Comparison of ENCODE assay signal across 13 cellular contexts in the genomic region with DNA sequence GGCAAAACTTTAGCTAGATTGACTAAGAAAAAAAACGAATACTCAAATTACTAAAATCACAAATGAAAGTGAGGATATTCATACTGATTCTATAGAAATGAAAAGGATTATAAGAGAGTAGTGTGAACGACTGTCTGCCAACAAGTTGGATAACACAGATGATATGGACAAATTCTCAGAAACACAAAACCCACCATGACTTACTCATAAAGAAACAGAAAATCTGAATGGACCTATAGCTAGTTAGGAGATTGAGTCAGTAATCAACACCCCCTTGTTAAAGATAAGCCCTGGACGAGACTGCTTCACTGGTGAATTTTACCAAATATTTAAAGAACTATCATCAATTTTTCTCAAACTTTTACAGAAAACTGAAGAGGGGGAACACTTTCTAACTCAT.
DNase-seq lines count a peak whose midpoint lies in the region; ATAC-seq and TF ChIP-seq lines count a peak whose summit lies in the region.
"Had no signal": no experiment of that assay in that cellular context is flagged by ENCODE, and none has a peak within 500 bp of the region (broad histone marks: within the 10 kb centered on the region; RNA-seq: fewer than 3 reads in every experiment).

No MANE protein-coding gene starts in this region.

- no peak for TF ChIP-seq POLR2A in body of pancreas (IDR thresholded peaks at IDR 0.05)

- in situ Hi-C loops in GM13977 (cut with MboI; ENCODE audit: low pct_unique_long_range_greater_than_20kb, low sequenced_read_pairs, unreplicated experiment): no loop called here

- H3K4me3 Mint-ChIP-seq in activated T-helper 1 cell treated with anti-CD3 and anti-CD28 coated beads, Interleukin-12 subunit alpha, Interleukin-12 subunit beta, Interleukin-2, Interleukin-4 antibody, amounts not matched to agents 30 ng/mL and 10 ng/mL and 1 ng/mL, durations not matched to agents 14 hours and 24 hours and 36 hours: peak overlapping the region; percentile 17
- H3K4me3 Mint-ChIP-seq: memory B cell, WTC11 had no signal

- intact Hi-C loops in activated T-helper 1 cell treated with anti-CD3 and anti-CD28 coated beads, Interleukin-12 subunit alpha, Interleukin-12 subunit beta, Interleukin-2, Interleukin-4 antibody, amounts not matched to agents 30 ng/mL and 10 ng/mL and 1 ng/mL, durations not matched to agents 14 hours and 24 hours and 36 hours (cut with micrococcal nuclease): loop anchor here (1.0 to 10.0 kb wide), 4 partner anchors 29 to 1951 kb away; no protein-coding TSS in a partner anchor
- intact Hi-C loops in body of pancreas (cut with DNase I): no loop called here

- H3K4me1 Mint-ChIP-seq in activated T-helper 1 cell treated with anti-CD3 and anti-CD28 coated beads, Interleukin-12 subunit alpha, Interleukin-12 subunit beta, Interleukin-2, Interleukin-4 antibody, amounts not matched to agents 30 ng/mL and 10 ng/mL and 1 ng/mL, durations not matched to agents 14 hours and 24 hours and 36 hours (ENCODE audit: low read depth): peaks cover 21% of the 10 kb centered on the region

- H3K36me3 ChIP-seq in body of pancreas (replicated peaks in 1 of 2; ENCODE audit: insufficient read depth in 1 of 2, low read depth in 2 of 2): no peaks in the 10 kb centered on the region

- no peak for DNase-seq in activated T-helper 1 cell treated with anti-CD3 and anti-CD28 coated beads, Interleukin-12 subunit alpha, Interleukin-12 subunit beta, Interleukin-2, Interleukin-4 antibody, amounts not matched to agents 30 ng/mL and 10 ng/mL and 1 ng/mL, durations not matched to agents 14 hours and 24 hours and 36 hours (ENCODE audit: low spot score)
- DNase-seq in DMS79 treated with DMSO at 0.1 percent for 48 hours (lab: John Stamatoyannopoulos, UW) (no peak), body of pancreas (no peak), GM13977 (ENCODE audit: low spot score) (no peak)
- DNase-seq: COR-L47; effector memory CD4-positive, alpha-beta T cell; NCI-H2029; trophoblast cell had no signal

- H3K4me1 ChIP-seq in body of pancreas: no peaks in the 10 kb centered on the region

- TF ChIP-seq CTCF in body of pancreas (IDR thresholded peaks at IDR 0.05): no peak
- TF ChIP-seq CTCF in GM13977 (IDR thresholded peaks at IDR 0.05; ENCODE audit: extremely low read depth, insufficient read depth, missing control alignments): no peak

- ATAC-seq in GM18873 (IDR thresholded peaks at IDR 0.05; ENCODE audit: low FRiP score, unreplicated experiment) (peak; percentile 42), GM21390 (IDR thresholded peaks at IDR 0.05; ENCODE audit: unreplicated experiment) (peak; percentile 63), HG03039 (IDR thresholded peaks at IDR 0.05; ENCODE audit: unreplicated experiment) (peak; percentile 72), body of pancreas (no peak)
- ATAC-seq: WTC11 had no signal

- H3K27me3 ChIP-seq in body of pancreas: no peaks in the 10 kb centered on the region

- H3K9me3 Mint-ChIP-seq in activated T-helper 1 cell treated with anti-CD3 and anti-CD28 coated beads, Interleukin-12 subunit alpha, Interleukin-12 subunit beta, Interleukin-2, Interleukin-4 antibody, amounts not matched to agents 30 ng/mL and 10 ng/mL and 1 ng/mL, durations not matched to agents 14 hours and 24 hours and 36 hours: peaks cover 22% of the 10 kb centered on the region

- H3K9me3 ChIP-seq in body of pancreas: no peaks in the 10 kb centered on the region

- peaks cover 13% of the 10 kb centered on the region for H3K27me3 Mint-ChIP-seq in activated T-helper 1 cell treated with anti-CD3 and anti-CD28 coated beads, Interleukin-12 subunit alpha, Interleukin-12 subunit beta, Interleukin-2, Interleukin-4 antibody, amounts not matched to agents 30 ng/mL and 10 ng/mL and 1 ng/mL, durations not matched to agents 14 hours and 24 hours and 36 hours (ENCODE audit: insufficient read depth)

- peak overlapping the region; percentile 85 for H3K27ac Mint-ChIP-seq in activated T-helper 1 cell treated with anti-CD3 and anti-CD28 coated beads, Interleukin-12 subunit alpha, Interleukin-12 subunit beta, Interleukin-2, Interleukin-4 antibody, amounts not matched to agents 30 ng/mL and 10 ng/mL and 1 ng/mL, durations not matched to agents 14 hours and 24 hours and 36 hours
- H3K27ac Mint-ChIP-seq: memory B cell, WTC11 had no signal

- no peak overlapping the region for H3K4me3 ChIP-seq in body of pancreas

- H3K36me3 Mint-ChIP-seq in activated T-helper 1 cell treated with anti-CD3 and anti-CD28 coated beads, Interleukin-12 subunit alpha, Interleukin-12 subunit beta, Interleukin-2, Interleukin-4 antibody, amounts not matched to agents 30 ng/mL and 10 ng/mL and 1 ng/mL, durations not matched to agents 14 hours and 24 hours and 36 hours (ENCODE audit: low read depth): no peaks in the 10 kb centered on the region

- 49 to 65% methylated on average over 3 of the region's 3 CpGs for WGBS in body of pancreas, 2 donors

- H3K27ac ChIP-seq in body of pancreas: no peak overlapping the region
